In the genomic region with DNA sequence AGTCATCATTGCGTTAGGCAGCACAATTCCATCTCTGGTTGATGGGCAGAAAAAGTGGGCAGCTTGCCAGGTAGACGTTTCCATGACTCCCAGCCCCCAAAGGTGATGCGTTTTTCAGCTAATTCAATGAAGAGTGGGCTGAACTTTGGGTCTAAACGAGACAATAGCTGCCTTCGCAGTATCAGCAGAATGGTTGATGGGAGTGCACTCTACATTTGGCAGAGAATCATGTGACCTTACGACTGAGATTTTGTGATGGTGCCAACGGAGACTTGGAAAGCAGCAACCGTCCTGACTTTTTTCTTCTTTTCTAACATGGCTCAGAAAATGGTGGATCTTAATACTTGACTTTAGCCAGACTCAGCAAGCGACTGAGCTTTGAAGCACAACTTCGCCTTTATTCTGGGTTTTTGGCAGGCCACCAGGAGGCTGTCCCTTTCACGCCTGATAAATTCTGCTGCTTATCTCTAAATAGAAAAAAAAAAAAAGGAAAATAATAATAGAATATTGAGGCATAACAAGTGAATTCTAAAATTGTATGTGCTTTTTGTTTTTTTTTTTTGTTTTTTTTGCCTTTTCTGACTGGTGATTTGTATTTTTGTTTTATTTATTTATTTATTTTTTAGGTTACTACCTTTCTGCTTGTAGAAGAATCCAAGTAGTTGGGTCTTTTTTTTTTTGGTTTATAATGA, we compare ENCODE assay signal across 1 cellular context.
TF ChIP-seq lines count a peak whose summit lies in the region.

No MANE protein-coding gene starts in this region.

TF ChIP-seq in GM23338, 12 proteins besides CTCF, POLR2A, EP300 and RAD21 (continued from another document):
- TF ChIP-seq JUNB (IDR thresholded peaks at IDR 0.05; ENCODE audit: unreplicated experiment): no peak
- no peak for TF ChIP-seq CREB1 (CRISPR knock-in tag; IDR thresholded peaks at IDR 0.05; ENCODE audit: low read depth)
- TF ChIP-seq NANOG (IDR thresholded peaks at IDR 0.05; ENCODE audit: borderline replicate concordance): no peak
TF ChIP-seq in GM23338: peak in this region for 0.
